Comparison of ENCODE assay signal across 19 cellular contexts in genomic region chr21:43736224-43736883, GRCh38.
DNase-seq lines count a peak whose midpoint lies in the region; ATAC-seq and FAIRE-seq lines count a peak whose summit lies in the region.
"Had no signal": no experiment of that assay in that cellular context is flagged by ENCODE, and none has a peak within 500 bp of the region (broad histone marks: within the 10 kb centered on the region; RNA-seq: fewer than 3 reads in every experiment).

No MANE protein-coding gene starts in this region.

- H4K20me1 ChIP-seq in BLaER1, result peaks cover 78% of the 10 kb centered on the region

- peaks cover 76% of the 10 kb centered on the region for H3K4me1 ChIP-seq in BLaER1

- H3K4me3 ChIP-seq in BLaER1, result no peak overlapping the region
- H3K4me3 ChIP-seq: heart right ventricle, right atrium auricular region, stomach had no signal

- peak overlapping the region; percentile 80 for H3K4me2 ChIP-seq in BLaER1

- FAIRE-seq in RCC 7860 (lab: Jason Lieb, UNC), result peak; percentile 40
- FAIRE-seq: kidney had no signal

- H3K36me3 ChIP-seq in BLaER1, result peaks cover 19% of the 10 kb centered on the region; the same call in 1 of the 2 replicates
- H3K36me3 ChIP-seq: breast epithelium, right atrium auricular region had no signal

- DNase-seq in RCC 7860 (ENCODE audit: low spot score), result peak; percentile 51
- DNase-seq in iris pigment epithelial cell (ENCODE audit: low read depth), result peak; percentile 31
- no peak for DNase-seq in NCI-H187 treated with DMSO at 0.1 percent for 48 hours (lab: John Stamatoyannopoulos, UW)
- DNase-seq: activated naive CD4-positive, alpha-beta T cell treated with anti-CD3 and anti-CD28 coated beads, Interleukin-2, amount 10 ng/mL, durations not matched to agents 7 days and 5 days; CD4-positive, alpha-beta T cell; effector CD4-positive, alpha-beta T cell; heart right ventricle; HFFc6; kidney; NCI-H2029 treated with DMSO at 0.1 percent for 48 hours; NCI-H524 treated with DMSO at 0.1 percent for 48 hours; OCI-M1; stomach; T1000 had no signal

- ATAC-seq in HG02623 (IDR thresholded peaks at IDR 0.05; ENCODE audit: unreplicated experiment), result no peak
- ATAC-seq in HG03521 (IDR thresholded peaks at IDR 0.05; ENCODE audit: unreplicated experiment), result no peak
- ATAC-seq: heart right ventricle had no signal

- H3K27me3 ChIP-seq in BLaER1, result no peaks in the 10 kb centered on the region
- H3K27me3 ChIP-seq: breast epithelium, heart right ventricle, right atrium auricular region, stomach had no signal

- no peak overlapping the region for H3K27ac ChIP-seq in BLaER1
- H3K27ac ChIP-seq: right atrium auricular region had no signal

- no peaks in the 10 kb centered on the region; the same call in 1 of the 2 replicates for H3K9me3 ChIP-seq in BLaER1
- H3K9me3 ChIP-seq: breast epithelium, heart right ventricle, right atrium auricular region, stomach had no signal

- no peak overlapping the region for H3K9ac ChIP-seq in BLaER1
